ENCODE assay signal across 1 cellular context in the genomic region with DNA sequence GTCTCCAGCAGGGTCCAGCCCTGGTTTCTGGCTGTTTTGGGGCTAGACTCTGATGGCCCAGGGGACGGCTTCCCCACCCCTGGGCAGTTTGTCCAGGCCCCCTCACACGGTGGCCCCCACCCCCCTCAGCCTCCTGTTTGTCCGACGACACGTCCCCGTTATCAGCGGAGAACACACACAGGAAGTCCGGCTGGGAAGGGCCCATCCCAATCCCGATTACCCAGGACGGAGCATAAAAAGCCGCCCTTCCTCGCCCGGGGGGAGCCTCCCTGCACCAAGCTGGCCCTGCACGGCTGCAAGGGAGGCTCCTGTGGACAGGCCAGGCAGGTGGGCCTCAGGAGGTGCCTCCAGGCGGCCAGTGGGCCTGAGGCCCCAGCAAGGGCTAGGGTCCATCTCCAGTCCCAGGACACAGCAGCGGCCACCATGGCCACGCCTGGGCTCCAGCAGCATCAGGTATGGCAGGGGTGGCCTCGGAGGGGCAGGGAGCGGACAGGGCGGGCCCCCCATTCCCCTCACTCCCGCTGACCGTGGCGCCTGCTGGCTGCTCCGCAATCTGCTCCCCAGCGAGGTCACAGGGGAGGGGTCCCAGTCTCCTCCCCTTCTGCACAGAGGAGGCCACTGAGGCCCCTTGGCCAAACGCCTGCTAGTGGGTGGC.
TF ChIP-seq lines count a peak whose summit lies in the region.

Gene EGFL7, plus strand, starts transcription at position 261 of the 655 bp plus-strand sequence. CDS start 5,367 bp downstream, outside the sequence.

TF ChIP-seq in K562, 482 proteins besides CTCF, POLR2A, EP300 and RAD21 (continued from another document and continues in another):
- TF ChIP-seq, protein P1, sequence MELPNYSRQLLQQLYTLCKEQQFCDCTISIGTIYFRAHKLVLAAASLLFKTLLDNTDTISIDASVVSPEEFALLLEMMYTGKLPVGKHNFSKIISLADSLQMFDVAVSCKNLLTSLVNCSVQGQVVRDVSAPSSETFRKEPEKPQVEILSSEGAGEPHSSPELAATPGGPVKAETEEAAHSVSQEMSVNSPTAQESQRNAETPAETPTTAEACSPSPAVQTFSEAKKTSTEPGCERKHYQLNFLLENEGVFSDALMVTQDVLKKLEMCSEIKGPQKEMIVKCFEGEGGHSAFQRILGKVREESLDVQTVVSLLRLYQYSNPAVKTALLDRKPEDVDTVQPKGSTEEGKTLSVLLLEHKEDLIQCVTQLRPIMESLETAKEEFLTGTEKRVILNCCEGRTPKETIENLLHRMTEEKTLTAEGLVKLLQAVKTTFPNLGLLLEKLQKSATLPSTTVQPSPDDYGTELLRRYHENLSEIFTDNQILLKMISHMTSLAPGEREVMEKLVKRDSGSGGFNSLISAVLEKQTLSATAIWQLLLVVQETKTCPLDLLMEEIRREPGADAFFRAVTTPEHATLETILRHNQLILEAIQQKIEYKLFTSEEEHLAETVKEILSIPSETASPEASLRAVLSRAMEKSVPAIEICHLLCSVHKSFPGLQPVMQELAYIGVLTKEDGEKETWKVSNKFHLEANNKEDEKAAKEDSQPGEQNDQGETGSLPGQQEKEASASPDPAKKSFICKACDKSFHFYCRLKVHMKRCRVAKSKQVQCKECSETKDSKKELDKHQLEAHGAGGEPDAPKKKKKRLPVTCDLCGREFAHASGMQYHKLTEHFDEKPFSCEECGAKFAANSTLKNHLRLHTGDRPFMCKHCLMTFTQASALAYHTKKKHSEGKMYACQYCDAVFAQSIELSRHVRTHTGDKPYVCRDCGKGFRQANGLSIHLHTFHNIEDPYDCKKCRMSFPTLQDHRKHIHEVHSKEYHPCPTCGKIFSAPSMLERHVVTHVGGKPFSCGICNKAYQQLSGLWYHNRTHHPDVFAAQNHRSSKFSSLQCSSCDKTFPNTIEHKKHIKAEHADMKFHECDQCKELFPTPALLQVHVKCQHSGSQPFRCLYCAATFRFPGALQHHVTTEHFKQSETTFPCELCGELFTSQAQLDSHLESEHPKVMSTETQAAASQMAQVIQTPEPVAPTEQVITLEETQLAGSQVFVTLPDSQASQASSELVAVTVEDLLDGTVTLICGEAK (IDR thresholded peaks at IDR 0.05), result peak; percentile 56
- TF ChIP-seq, protein P1 (CRISPR knock-in tag; IDR thresholded peaks at IDR 0.05), result no peak
- no peak for TF ChIP-seq FOS (IDR thresholded peaks at IDR 0.05; ENCODE audit: extremely low read depth, insufficient read length)
- TF ChIP-seq LEF1 (IDR thresholded peaks at IDR 0.05), result peak; percentile 72; the same call in 1 of the 2 replicates
- TF ChIP-seq MIER1 (IDR thresholded peaks at IDR 0.05; ENCODE audit: low read depth), result no peak
- TF ChIP-seq ZBTB1 (CRISPR knock-in tag; IDR thresholded peaks at IDR 0.05; ENCODE audit: borderline replicate concordance, low read depth), result no peak
- 0 out of 2 replicates have a peak, but pooled peaks have one; percentile 53 for TF ChIP-seq TOE1 (IDR thresholded peaks at IDR 0.05; ENCODE audit: borderline replicate concordance)
- TF ChIP-seq TOE1 (CRISPR knock-in tag; IDR thresholded peaks at IDR 0.05; ENCODE audit: borderline replicate concordance, low read depth), result no peak
- TF ChIP-seq, protein P2, sequence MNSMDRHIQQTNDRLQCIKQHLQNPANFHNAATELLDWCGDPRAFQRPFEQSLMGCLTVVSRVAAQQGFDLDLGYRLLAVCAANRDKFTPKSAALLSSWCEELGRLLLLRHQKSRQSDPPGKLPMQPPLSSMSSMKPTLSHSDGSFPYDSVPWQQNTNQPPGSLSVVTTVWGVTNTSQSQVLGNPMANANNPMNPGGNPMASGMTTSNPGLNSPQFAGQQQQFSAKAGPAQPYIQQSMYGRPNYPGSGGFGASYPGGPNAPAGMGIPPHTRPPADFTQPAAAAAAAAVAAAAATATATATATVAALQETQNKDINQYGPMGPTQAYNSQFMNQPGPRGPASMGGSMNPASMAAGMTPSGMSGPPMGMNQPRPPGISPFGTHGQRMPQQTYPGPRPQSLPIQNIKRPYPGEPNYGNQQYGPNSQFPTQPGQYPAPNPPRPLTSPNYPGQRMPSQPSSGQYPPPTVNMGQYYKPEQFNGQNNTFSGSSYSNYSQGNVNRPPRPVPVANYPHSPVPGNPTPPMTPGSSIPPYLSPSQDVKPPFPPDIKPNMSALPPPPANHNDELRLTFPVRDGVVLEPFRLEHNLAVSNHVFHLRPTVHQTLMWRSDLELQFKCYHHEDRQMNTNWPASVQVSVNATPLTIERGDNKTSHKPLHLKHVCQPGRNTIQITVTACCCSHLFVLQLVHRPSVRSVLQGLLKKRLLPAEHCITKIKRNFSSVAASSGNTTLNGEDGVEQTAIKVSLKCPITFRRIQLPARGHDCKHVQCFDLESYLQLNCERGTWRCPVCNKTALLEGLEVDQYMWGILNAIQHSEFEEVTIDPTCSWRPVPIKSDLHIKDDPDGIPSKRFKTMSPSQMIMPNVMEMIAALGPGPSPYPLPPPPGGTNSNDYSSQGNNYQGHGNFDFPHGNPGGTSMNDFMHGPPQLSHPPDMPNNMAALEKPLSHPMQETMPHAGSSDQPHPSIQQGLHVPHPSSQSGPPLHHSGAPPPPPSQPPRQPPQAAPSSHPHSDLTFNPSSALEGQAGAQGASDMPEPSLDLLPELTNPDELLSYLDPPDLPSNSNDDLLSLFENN (IDR thresholded peaks at IDR 0.05; ENCODE audit: low read depth in 2 of 2, low read length in 2 of 2), result peak in 1 of 2 experiments; percentile 82; a peak in 1 of 4 replicates
- TF ChIP-seq, protein P3, sequence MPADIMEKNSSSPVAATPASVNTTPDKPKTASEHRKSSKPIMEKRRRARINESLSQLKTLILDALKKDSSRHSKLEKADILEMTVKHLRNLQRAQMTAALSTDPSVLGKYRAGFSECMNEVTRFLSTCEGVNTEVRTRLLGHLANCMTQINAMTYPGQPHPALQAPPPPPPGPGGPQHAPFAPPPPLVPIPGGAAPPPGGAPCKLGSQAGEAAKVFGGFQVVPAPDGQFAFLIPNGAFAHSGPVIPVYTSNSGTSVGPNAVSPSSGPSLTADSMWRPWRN (IDR thresholded peaks at IDR 0.05; ENCODE audit: low read depth), result peak; percentile 54; the same call in 1 of the 2 replicates
- TF ChIP-seq XRCC5 (IDR thresholded peaks at IDR 0.05; ENCODE audit: low read depth, low read length), result no peak
- TF ChIP-seq CBFA2T3 (IDR thresholded peaks at IDR 0.05), result peak; percentile 95
- TF ChIP-seq SMARCA4 (IDR thresholded peaks at IDR 0.05), result peak; percentile 91
- peak; percentile 85 for TF ChIP-seq CREM (IDR thresholded peaks at IDR 0.05; ENCODE audit: low read depth)
- TF ChIP-seq SIN3A (IDR thresholded peaks at IDR 0.05; ENCODE audit: borderline replicate concordance in 2 of 2, control insufficient read depth in 1 of 2, low read depth in 2 of 2, low read length in 2 of 2), result peak; percentile 45 to 61; a peak in 2 of 4 replicates
- TF ChIP-seq, protein P4, sequence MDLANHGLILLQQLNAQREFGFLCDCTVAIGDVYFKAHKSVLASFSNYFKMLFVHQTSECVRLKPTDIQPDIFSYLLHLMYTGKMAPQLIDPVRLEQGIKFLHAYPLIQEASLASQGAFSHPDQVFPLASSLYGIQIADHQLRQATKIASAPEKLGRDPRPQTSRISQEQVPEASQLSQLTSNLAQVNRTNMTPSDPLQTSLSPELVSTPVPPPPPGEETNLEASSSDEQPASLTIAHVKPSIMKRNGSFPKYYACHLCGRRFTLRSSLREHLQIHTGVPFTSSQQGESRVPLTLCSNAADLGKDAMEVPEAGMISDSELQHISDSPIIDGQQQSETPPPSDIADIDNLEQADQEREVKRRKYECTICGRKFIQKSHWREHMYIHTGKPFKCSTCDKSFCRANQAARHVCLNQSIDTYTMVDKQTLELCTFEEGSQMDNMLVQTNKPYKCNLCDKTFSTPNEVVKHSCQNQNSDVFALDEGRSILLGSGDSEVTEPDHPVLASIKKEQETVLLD (IDR thresholded peaks at IDR 0.05), result 0 out of 2 replicates have a peak, but pooled peaks have one; percentile 62
- 0 out of 2 replicates have a peak, but pooled peaks have one; percentile 30 for TF ChIP-seq ERF (CRISPR knock-in tag; IDR thresholded peaks at IDR 0.05)
- TF ChIP-seq ZNF212 (CRISPR knock-in tag; IDR thresholded peaks at IDR 0.05), result no peak
- TF ChIP-seq ZBED1 (IDR thresholded peaks at IDR 0.05), result peak; percentile 70; the same call in 1 of the 2 replicates
- no peak for TF ChIP-seq BRD9 (IDR thresholded peaks at IDR 0.05; ENCODE audit: low read depth, partially characterized antibody)
- 0 out of 2 replicates have a peak, but pooled peaks have one; percentile 43 for TF ChIP-seq HMGXB4 (CRISPR knock-in tag; IDR thresholded peaks at IDR 0.05)
- TF ChIP-seq RFX7 (CRISPR knock-in tag; IDR thresholded peaks at IDR 0.05), result no peak
- peak; percentile 38; the same call in 1 of the 2 replicates for TF ChIP-seq GABPB1 (CRISPR knock-in tag; IDR thresholded peaks at IDR 0.05)
- TF ChIP-seq ASH1L (IDR thresholded peaks at IDR 0.05; ENCODE audit: borderline replicate concordance, low read depth, partially characterized antibody), result no peak
- no peak for TF ChIP-seq STAT5B (CRISPR knock-in tag; IDR thresholded peaks at IDR 0.05)
- TF ChIP-seq ZNF12 (CRISPR knock-in tag; IDR thresholded peaks at IDR 0.05), result no peak
- TF ChIP-seq TCF3 (CRISPR knock-in tag; IDR thresholded peaks at IDR 0.05), result peak; percentile 98
- peak; percentile 100 for TF ChIP-seq KDM5B (IDR thresholded peaks at IDR 0.05; ENCODE audit: insufficient replicate concordance, low read depth, low read length)
- TF ChIP-seq, protein P5, sequence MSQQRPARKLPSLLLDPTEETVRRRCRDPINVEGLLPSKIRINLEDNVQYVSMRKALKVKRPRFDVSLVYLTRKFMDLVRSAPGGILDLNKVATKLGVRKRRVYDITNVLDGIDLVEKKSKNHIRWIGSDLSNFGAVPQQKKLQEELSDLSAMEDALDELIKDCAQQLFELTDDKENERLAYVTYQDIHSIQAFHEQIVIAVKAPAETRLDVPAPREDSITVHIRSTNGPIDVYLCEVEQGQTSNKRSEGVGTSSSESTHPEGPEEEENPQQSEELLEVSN (IDR thresholded peaks at IDR 0.05; ENCODE audit: borderline replicate concordance in 1 of 2, extremely low read depth in 1 of 2, insufficient read depth in 1 of 2, insufficient read length in 1 of 2, low read depth in 1 of 2, low read length in 1 of 2, poor library complexity in 1 of 2, severe bottlenecking in 1 of 2), result peak in 1 of 2 experiments; percentile 15
- peak in 1 of 2 experiments; percentile 84; a peak in 3 of 4 replicates for TF ChIP-seq HDAC1 (IDR thresholded peaks at IDR 0.05)
- no peak for TF ChIP-seq XRCC4 (IDR thresholded peaks at IDR 0.05; ENCODE audit: extremely low read depth, insufficient read depth, insufficient read length)
- peak; percentile 76; the same call in 1 of the 2 replicates for TF ChIP-seq CTBP1 (IDR thresholded peaks at IDR 0.05; ENCODE audit: borderline replicate concordance)
- peak; percentile 88; the same call in 1 of the 2 replicates for TF ChIP-seq POLR2AphosphoS2 (IDR thresholded peaks at IDR 0.05; ENCODE audit: low read length)
- TF ChIP-seq TBP (optimal IDR thresholded peaks at IDR 0.05; ENCODE audit: low read depth, low read length), result peak; percentile 94
- TF ChIP-seq NR2F6 (CRISPR knock-in tag; IDR thresholded peaks at IDR 0.05), result no peak; the same call in 1 of the 2 replicates
- no peak for TF ChIP-seq NELFE (IDR thresholded peaks at IDR 0.05; ENCODE audit: insufficient read depth, insufficient read length)
- peak; percentile 11; the same call in 1 of the 2 replicates for TF ChIP-seq JUN (IDR thresholded peaks at IDR 0.05; ENCODE audit: borderline replicate concordance, low read depth, low read length)
- no peak for TF ChIP-seq JUN (CRISPR knock-in tag; IDR thresholded peaks at IDR 0.05; ENCODE audit: borderline replicate concordance)
- peak; percentile 97 for TF ChIP-seq ARID1B (IDR thresholded peaks at IDR 0.05)
- TF ChIP-seq ARNT (IDR thresholded peaks at IDR 0.05), result peak in 1 of 2 experiments; percentile 86; a peak in 2 of 4 replicates
- TF ChIP-seq ZNF146 (CRISPR knock-in tag; IDR thresholded peaks at IDR 0.05; ENCODE audit: unreplicated experiment), result peak; percentile 20
- no peak for TF ChIP-seq ARID2 (IDR thresholded peaks at IDR 0.05)
- TF ChIP-seq MBD2 (IDR thresholded peaks at IDR 0.05; ENCODE audit: borderline replicate concordance, low read depth), result peak; percentile 88
- peak; percentile 78 for TF ChIP-seq FOXM1 (IDR thresholded peaks at IDR 0.05; ENCODE audit: low read depth)
- no peak for TF ChIP-seq FOXM1 (CRISPR knock-in tag; IDR thresholded peaks at IDR 0.05; ENCODE audit: low read depth)
- peak; percentile 100 for TF ChIP-seq POLR2G (IDR thresholded peaks at IDR 0.05; ENCODE audit: low read depth, low read length)
- peak; percentile 89 for TF ChIP-seq CCNT2 (IDR thresholded peaks at IDR 0.05; ENCODE audit: borderline replicate concordance, extremely low read depth, insufficient read length, low read depth, low read length)
